Comparison of ENCODE assay signal across 2 cellular contexts in genomic region chr6:170178266-170178560, GRCh38.
TF ChIP-seq lines count a peak whose summit lies in the region.

No MANE protein-coding gene starts in this region.

TF ChIP-seq in IMR-90, 13 proteins besides CTCF, POLR2A, EP300 and RAD21 (continued from another document):
- TF ChIP-seq MXI1 (IDR thresholded peaks at IDR 0.05; ENCODE audit: borderline replicate concordance, low read depth, low read length) = no peak

TF ChIP-seq in endothelial cell of umbilical vein, 7 proteins besides CTCF, POLR2A, EP300 and RAD21:
- TF ChIP-seq GATA2 (IDR thresholded peaks at IDR 0.05; ENCODE audit: insufficient read depth, insufficient read length, low read depth, low read length) (no peak), EZH2 (IDR thresholded peaks at IDR 0.05; ENCODE audit: borderline replicate concordance, low read depth, low read length, severe bottlenecking) (no peak), POLR2AphosphoS5 (IDR thresholded peaks at IDR 0.05; ENCODE audit: insufficient read depth, low read depth, low read length) (no peak)
TF ChIP-seq in endothelial cell of umbilical vein: peak in this region for 0.
